Comparison of ENCODE assay signal across 18 cellular contexts in the genomic region with DNA sequence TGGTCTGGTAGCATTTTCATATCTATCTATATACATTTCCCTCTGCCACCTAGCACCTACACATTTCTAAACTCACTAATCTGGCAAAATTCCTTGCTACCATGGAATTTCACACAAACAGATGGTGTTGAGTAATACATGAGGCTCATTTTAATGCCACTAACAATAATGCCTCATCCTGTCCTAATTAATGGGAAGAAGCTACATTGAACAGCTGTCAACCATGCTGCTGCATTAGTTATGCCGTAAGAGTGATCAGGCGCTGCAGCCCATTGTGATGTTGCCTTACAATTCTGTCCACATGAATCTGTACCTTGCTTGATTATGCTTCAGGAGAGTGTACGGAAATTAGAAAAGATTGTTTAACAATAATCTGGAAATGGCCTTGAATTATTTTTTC. TPM values are rescaled to one million over a fixed set of nuclear protein-coding genes. Genes with fewer than 3 reads are reported as not detected.
DNase-seq lines count a peak whose midpoint lies in the region; ATAC-seq and TF ChIP-seq lines count a peak whose summit lies in the region.
"Had no signal": no experiment of that assay in that cellular context is flagged by ENCODE, and none has a peak within 500 bp of the region (broad histone marks: within the 10 kb centered on the region; RNA-seq: fewer than 3 reads in every experiment).

No MANE protein-coding gene starts in this region.

- H3K9me3 Mint-ChIP-seq in HFFc6 = peaks cover 13% of the 10 kb centered on the region; the same call in 1 of the 2 replicates
- H3K9me3 Mint-ChIP-seq: activated T-helper 1 cell treated with anti-CD3 and anti-CD28 coated beads, Interleukin-12 subunit alpha, Interleukin-12 subunit beta, Interleukin-2, Interleukin-4 antibody, amounts not matched to agents 30 ng/mL and 10 ng/mL and 1 ng/mL, durations not matched to agents 14 hours and 24 hours and 36 hours had no signal

- intact Hi-C loops in lower lobe of right lung (cut with DNase I) = no loop called here
- intact Hi-C loops in psoas muscle (cut with DNase I) = no loop called here

- WGBS in psoas muscle, 3 donors = 83 to 87% (median 85%) methylated on average over 3 of the region's 3 CpGs

- H3K4me3 ChIP-seq in fibroblast of villous mesenchyme (ENCODE audit: low read depth, low read length) = no peak overlapping the region
- no peak overlapping the region for H3K4me3 ChIP-seq in thoracic aorta
- no peak overlapping the region for H3K4me3 ChIP-seq in lower lobe of right lung
- no peak overlapping the region for H3K4me3 ChIP-seq in psoas muscle
- H3K4me3 ChIP-seq: adrenal gland; BLaER1 treated with 17β-estradiol and CSF1 and Interleukin-3, amounts not matched to agents 10 nM and 100 nM; mucosa of descending colon had no signal

- H3K27me3 ChIP-seq in thoracic aorta (replicated peaks; ENCODE audit: insufficient read depth) (no peaks in the 10 kb centered on the region), lower lobe of right lung (ENCODE audit: low read depth) (no peaks in the 10 kb centered on the region), psoas muscle (ENCODE audit: insufficient read depth in 3 of 3, low read length in 2 of 3) (no peaks in the 10 kb centered on the region)
- H3K27me3 ChIP-seq: adrenal gland; BLaER1 treated with 17β-estradiol and CSF1 and Interleukin-3, amounts not matched to agents 10 nM and 100 nM; neutrophil had no signal

- no peak for TF ChIP-seq CTCF in HFFc6 (IDR thresholded peaks at IDR 0.05)
- no peak for TF ChIP-seq CTCF in fibroblast of villous mesenchyme (IDR thresholded peaks at IDR 0.05; ENCODE audit: insufficient read depth, low read depth, low read length)
- no peak for TF ChIP-seq CTCF in thoracic aorta (IDR thresholded peaks at IDR 0.05)
- no peak for TF ChIP-seq CTCF in lower lobe of right lung (IDR thresholded peaks at IDR 0.05)
- no peak for TF ChIP-seq CTCF in psoas muscle (IDR thresholded peaks at IDR 0.05)

- peak overlapping the region; percentile 74 for H3K4me3 Mint-ChIP-seq in HFFc6
- H3K4me3 Mint-ChIP-seq: activated T-helper 1 cell treated with anti-CD3 and anti-CD28 coated beads, Interleukin-12 subunit alpha, Interleukin-12 subunit beta, Interleukin-2, Interleukin-4 antibody, amounts not matched to agents 30 ng/mL and 10 ng/mL and 1 ng/mL, durations not matched to agents 14 hours and 24 hours and 36 hours; T-helper 17 cell had no signal

- H3K4me1 ChIP-seq in thoracic aorta (ENCODE audit: control insufficient read depth in 1 of 2, low read depth in 2 of 2) (peaks cover 3 to 43% of the 10 kb centered on the region in 2 donors), lower lobe of right lung (no peaks in the 10 kb centered on the region), psoas muscle (no peaks in the 10 kb centered on the region)
- H3K4me1 ChIP-seq: adrenal gland; BLaER1 treated with 17β-estradiol and CSF1 and Interleukin-3, amounts not matched to agents 10 nM and 100 nM had no signal

- H3K4me1 Mint-ChIP-seq in HFFc6 (ENCODE audit: low read depth) = peaks cover 100% of the 10 kb centered on the region

- peaks cover 87% of the 10 kb centered on the region for H3K36me3 Mint-ChIP-seq in HFFc6 (ENCODE audit: low read depth)

- peak overlapping the region; percentile 89 for H3K27ac Mint-ChIP-seq in HFFc6
- H3K27ac Mint-ChIP-seq: activated T-helper 1 cell treated with anti-CD3 and anti-CD28 coated beads, Interleukin-12 subunit alpha, Interleukin-12 subunit beta, Interleukin-2, Interleukin-4 antibody, amounts not matched to agents 30 ng/mL and 10 ng/mL and 1 ng/mL, durations not matched to agents 14 hours and 24 hours and 36 hours; T-helper 17 cell had no signal

- no peak for ATAC-seq in thoracic aorta (ENCODE audit: insufficient number of reproducible peaks, low FRiP score, low read depth)
- no peak for ATAC-seq in lower lobe of right lung
- no peak for ATAC-seq in psoas muscle
- ATAC-seq in GM18858 (IDR thresholded peaks at IDR 0.05; ENCODE audit: unreplicated experiment) = no peak
- ATAC-seq: left cardiac atrium, mucosa of descending colon, T-helper 17 cell had no signal

- H3K36me3 ChIP-seq in thoracic aorta (peaks cover 82% of the 10 kb centered on the region), lower lobe of right lung (peaks cover 51% of the 10 kb centered on the region), psoas muscle (ENCODE audit: insufficient read depth in 1 of 2, low read depth in 1 of 2) (peaks cover 0 to 40% of the 10 kb centered on the region in 2 donors)
- H3K36me3 ChIP-seq: BLaER1 treated with 17β-estradiol and CSF1 and Interleukin-3, amounts not matched to agents 10 nM and 100 nM; neutrophil had no signal

- H3K27me3 Mint-ChIP-seq in HFFc6 (ENCODE audit: insufficient read depth) = peaks cover 43% of the 10 kb centered on the region

- H3K9me3 ChIP-seq in thoracic aorta (no peaks in the 10 kb centered on the region), lower lobe of right lung (no peaks in the 10 kb centered on the region), psoas muscle (no peaks in the 10 kb centered on the region)
- H3K9me3 ChIP-seq: adrenal gland; BLaER1 treated with 17β-estradiol and CSF1 and Interleukin-3, amounts not matched to agents 10 nM and 100 nM; mucosa of descending colon; neutrophil had no signal

- DNase-seq in HFFc6 (no peak), NCI-H82 treated with DMSO at 0.1 percent for 48 hours (lab: John Stamatoyannopoulos, UW; ENCODE audit: unreplicated experiment) (peak; percentile 91), fibroblast of villous mesenchyme (ENCODE audit: low read depth) (peak; percentile 49), thoracic aorta (ENCODE audit: low spot score) (no peak), lower lobe of right lung (no peak), psoas muscle (no peak)
- DNase-seq: activated CD8-positive, alpha-beta memory T cell treated with anti-CD3 and anti-CD28 coated beads for 24 hours; adrenal gland; DMS153; HCEC 1CT; left cardiac atrium; mucosa of descending colon; stimulated activated CD4-positive, alpha-beta T cell treated with anti-CD3 and anti-CD28 coated beads, Interleukin-4, amount 100 ng/mL, for 24 hours; T-helper 17 cell had no signal

- H3K27ac ChIP-seq in thoracic aorta (peak overlapping the region; percentile 23 to 48), lower lobe of right lung (no peak overlapping the region), psoas muscle (no peak overlapping the region)
- H3K27ac ChIP-seq: adrenal gland; BLaER1 treated with 17β-estradiol and CSF1 and Interleukin-3, amounts not matched to agents 10 nM and 100 nM; neutrophil had no signal

RNA-seq across cellular contexts. Expression of gene COL1A2, which starts 23.2 kb away (rescaled TPM):
- total RNA-seq in HFFc6 (2021; fragmentation: NEBNext Ultra II Directional; extraction: Animal tissue kit (Norgen Biotek cat#: 25700)) = 1,000 to 10,000 TPM; 3,728 to 6,317 (median 3,918) TPM
- total RNA-seq in fibroblast of villous mesenchyme = 2,828 and 5,152 TPM in 2 replicates
- 1,000 to 10,000 TPM; 1,117 to 1,356 TPM for total RNA-seq in thoracic aorta
- total RNA-seq in lower lobe of right lung = 252 TPM
- total RNA-seq in psoas muscle = 10 to 100 TPM; 24.5 to 85.0 (median 36.3) TPM
- 10 to 100 TPM; 10.8 to 21.0 (median 14.2) TPM for polyA plus RNA-seq in psoas muscle
- total RNA-seq: T-helper 17 cell had no signal

Comparison
In these comparisons a context has a peak if more than half of its experiments do, and no peak if none do; other contexts are left out.
1. DNase-seq: peak in NCI-H82 treated with DMSO at 0.1 percent for 48 hours (single experiment) and fibroblast of villous mesenchyme (single experiment); none in HFFc6 (single experiment), thoracic aorta (single experiment), lower lobe of right lung (single experiment) and psoas muscle (0 of 2).
2. H3K27ac ChIP-seq: peak in thoracic aorta (2 of 2); none in lower lobe of right lung (single experiment) and psoas muscle (single experiment).